Comparison of ENCODE assay signal across 1 cellular context in the genomic region with DNA sequence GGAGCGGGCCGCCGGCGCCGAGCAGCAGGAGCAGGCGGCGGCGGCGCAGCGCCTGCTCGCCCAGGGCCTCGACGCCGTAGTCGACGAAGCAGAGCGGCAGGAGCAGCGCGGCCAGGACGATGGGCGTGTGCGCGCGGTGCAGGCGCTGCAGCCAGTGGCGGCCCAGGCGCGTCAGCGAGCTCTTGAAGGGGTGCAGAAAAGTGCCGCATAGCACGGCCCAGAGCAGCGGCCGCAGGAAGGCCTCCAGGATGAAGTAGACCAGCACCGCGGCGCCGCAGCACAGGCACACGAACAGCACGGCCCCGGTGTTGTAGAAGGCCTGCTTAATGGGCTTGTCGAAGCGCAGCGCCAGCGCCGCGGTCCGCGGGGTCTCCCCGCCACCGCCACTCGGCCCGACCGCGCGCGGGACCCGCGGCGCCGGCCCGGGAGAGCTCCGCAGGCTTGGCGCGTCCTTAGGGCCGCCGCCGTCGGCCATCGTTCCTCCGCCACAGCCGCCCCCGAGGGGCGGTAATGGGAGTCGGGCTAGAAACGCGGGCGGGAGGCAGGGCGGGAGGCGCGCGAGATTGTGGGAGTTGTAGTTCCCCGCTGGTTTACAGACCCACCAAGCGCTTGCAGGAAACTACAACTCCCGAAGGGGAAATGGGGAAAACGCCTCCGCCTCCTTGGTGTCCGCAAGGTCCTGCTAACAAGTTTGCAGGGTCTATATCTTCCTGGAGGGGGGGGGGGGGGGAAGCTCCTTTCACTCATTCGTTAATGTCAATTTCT.
TF ChIP-seq lines count a peak whose summit lies in the region.

A gene (minus strand): TSS at position 509 of the 765 bp plus-strand sequence. CDS start 34 bp downstream, at position 475.

TF ChIP-seq in HepG2, 621 proteins besides CTCF, POLR2A, EP300 and RAD21 (continued from another document and continues in another):
- TF ChIP-seq, protein P1, sequence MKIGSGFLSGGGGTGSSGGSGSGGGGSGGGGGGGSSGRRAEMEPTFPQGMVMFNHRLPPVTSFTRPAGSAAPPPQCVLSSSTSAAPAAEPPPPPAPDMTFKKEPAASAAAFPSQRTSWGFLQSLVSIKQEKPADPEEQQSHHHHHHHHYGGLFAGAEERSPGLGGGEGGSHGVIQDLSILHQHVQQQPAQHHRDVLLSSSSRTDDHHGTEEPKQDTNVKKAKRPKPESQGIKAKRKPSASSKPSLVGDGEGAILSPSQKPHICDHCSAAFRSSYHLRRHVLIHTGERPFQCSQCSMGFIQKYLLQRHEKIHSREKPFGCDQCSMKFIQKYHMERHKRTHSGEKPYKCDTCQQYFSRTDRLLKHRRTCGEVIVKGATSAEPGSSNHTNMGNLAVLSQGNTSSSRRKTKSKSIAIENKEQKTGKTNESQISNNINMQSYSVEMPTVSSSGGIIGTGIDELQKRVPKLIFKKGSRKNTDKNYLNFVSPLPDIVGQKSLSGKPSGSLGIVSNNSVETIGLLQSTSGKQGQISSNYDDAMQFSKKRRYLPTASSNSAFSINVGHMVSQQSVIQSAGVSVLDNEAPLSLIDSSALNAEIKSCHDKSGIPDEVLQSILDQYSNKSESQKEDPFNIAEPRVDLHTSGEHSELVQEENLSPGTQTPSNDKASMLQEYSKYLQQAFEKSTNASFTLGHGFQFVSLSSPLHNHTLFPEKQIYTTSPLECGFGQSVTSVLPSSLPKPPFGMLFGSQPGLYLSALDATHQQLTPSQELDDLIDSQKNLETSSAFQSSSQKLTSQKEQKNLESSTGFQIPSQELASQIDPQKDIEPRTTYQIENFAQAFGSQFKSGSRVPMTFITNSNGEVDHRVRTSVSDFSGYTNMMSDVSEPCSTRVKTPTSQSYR (CRISPR knock-in tag; IDR thresholded peaks at IDR 0.05; ENCODE audit: borderline replicate concordance): no peak; the same call in 1 of the 2 replicates
- 0 out of 2 replicates have a peak, but pooled peaks have one; percentile 34 for TF ChIP-seq HOXA5 (CRISPR knock-in tag; IDR thresholded peaks at IDR 0.05)
- no peak for TF ChIP-seq ZNF292 (CRISPR knock-in tag; IDR thresholded peaks at IDR 0.05; ENCODE audit: borderline replicate concordance, low read depth)
- no peak; the same call in 1 of the 2 replicates for TF ChIP-seq HDAC1 (CRISPR knock-in tag; IDR thresholded peaks at IDR 0.05)
- TF ChIP-seq NPAS2 (CRISPR knock-in tag; IDR thresholded peaks at IDR 0.05; ENCODE audit: borderline replicate concordance): no peak
- TF ChIP-seq, protein P2, sequence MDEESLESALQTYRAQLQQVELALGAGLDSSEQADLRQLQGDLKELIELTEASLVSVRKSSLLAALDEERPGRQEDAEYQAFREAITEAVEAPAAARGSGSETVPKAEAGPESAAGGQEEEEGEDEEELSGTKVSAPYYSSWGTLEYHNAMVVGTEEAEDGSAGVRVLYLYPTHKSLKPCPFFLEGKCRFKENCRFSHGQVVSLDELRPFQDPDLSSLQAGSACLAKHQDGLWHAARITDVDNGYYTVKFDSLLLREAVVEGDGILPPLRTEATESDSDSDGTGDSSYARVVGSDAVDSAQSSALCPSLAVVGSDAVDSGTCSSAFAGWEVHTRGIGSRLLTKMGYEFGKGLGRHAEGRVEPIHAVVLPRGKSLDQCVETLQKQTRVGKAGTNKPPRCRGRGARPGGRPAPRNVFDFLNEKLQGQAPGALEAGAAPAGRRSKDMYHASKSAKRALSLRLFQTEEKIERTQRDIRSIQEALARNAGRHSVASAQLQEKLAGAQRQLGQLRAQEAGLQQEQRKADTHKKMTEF (CRISPR knock-in tag; IDR thresholded peaks at IDR 0.05): 0 out of 2 replicates have a peak, but pooled peaks have one; percentile 36
- peak; percentile 77 for TF ChIP-seq TBL1XR1 (IDR thresholded peaks at IDR 0.05; ENCODE audit: borderline replicate concordance, low read length, partially characterized antibody)
- TF ChIP-seq ZNF563 (CRISPR knock-in tag; IDR thresholded peaks at IDR 0.05): peak; percentile 69; the same call in 1 of the 2 replicates
- TF ChIP-seq, protein P3, sequence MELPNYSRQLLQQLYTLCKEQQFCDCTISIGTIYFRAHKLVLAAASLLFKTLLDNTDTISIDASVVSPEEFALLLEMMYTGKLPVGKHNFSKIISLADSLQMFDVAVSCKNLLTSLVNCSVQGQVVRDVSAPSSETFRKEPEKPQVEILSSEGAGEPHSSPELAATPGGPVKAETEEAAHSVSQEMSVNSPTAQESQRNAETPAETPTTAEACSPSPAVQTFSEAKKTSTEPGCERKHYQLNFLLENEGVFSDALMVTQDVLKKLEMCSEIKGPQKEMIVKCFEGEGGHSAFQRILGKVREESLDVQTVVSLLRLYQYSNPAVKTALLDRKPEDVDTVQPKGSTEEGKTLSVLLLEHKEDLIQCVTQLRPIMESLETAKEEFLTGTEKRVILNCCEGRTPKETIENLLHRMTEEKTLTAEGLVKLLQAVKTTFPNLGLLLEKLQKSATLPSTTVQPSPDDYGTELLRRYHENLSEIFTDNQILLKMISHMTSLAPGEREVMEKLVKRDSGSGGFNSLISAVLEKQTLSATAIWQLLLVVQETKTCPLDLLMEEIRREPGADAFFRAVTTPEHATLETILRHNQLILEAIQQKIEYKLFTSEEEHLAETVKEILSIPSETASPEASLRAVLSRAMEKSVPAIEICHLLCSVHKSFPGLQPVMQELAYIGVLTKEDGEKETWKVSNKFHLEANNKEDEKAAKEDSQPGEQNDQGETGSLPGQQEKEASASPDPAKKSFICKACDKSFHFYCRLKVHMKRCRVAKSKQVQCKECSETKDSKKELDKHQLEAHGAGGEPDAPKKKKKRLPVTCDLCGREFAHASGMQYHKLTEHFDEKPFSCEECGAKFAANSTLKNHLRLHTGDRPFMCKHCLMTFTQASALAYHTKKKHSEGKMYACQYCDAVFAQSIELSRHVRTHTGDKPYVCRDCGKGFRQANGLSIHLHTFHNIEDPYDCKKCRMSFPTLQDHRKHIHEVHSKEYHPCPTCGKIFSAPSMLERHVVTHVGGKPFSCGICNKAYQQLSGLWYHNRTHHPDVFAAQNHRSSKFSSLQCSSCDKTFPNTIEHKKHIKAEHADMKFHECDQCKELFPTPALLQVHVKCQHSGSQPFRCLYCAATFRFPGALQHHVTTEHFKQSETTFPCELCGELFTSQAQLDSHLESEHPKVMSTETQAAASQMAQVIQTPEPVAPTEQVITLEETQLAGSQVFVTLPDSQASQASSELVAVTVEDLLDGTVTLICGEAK (IDR thresholded peaks at IDR 0.05): no peak
- TF ChIP-seq, protein P3 (CRISPR knock-in tag; IDR thresholded peaks at IDR 0.05): 0 out of 2 replicates have a peak, but pooled peaks have one; percentile 9
- TF ChIP-seq TBX2 (CRISPR knock-in tag; IDR thresholded peaks at IDR 0.05; ENCODE audit: borderline replicate concordance): peak; percentile 59; the same call in 1 of the 2 replicates
- TF ChIP-seq ZNF34 (CRISPR knock-in tag; IDR thresholded peaks at IDR 0.05; ENCODE audit: borderline replicate concordance): no peak
- no peak for TF ChIP-seq KAT2B (IDR thresholded peaks at IDR 0.05; ENCODE audit: borderline replicate concordance, low read depth, low read length)
- peak; percentile 45; the same call in 1 of the 2 replicates for TF ChIP-seq ETV5 (CRISPR knock-in tag; IDR thresholded peaks at IDR 0.05; ENCODE audit: borderline replicate concordance)
- no peak for TF ChIP-seq DPF2 (CRISPR knock-in tag; IDR thresholded peaks at IDR 0.05; ENCODE audit: borderline replicate concordance, low read depth)
- TF ChIP-seq PLRG1 (conservative IDR thresholded peaks at IDR 0.05): no peak
- TF ChIP-seq POGZ (CRISPR knock-in tag; IDR thresholded peaks at IDR 0.05): peak; percentile 59; the same call in 1 of the 2 replicates
- TF ChIP-seq, protein P4, sequence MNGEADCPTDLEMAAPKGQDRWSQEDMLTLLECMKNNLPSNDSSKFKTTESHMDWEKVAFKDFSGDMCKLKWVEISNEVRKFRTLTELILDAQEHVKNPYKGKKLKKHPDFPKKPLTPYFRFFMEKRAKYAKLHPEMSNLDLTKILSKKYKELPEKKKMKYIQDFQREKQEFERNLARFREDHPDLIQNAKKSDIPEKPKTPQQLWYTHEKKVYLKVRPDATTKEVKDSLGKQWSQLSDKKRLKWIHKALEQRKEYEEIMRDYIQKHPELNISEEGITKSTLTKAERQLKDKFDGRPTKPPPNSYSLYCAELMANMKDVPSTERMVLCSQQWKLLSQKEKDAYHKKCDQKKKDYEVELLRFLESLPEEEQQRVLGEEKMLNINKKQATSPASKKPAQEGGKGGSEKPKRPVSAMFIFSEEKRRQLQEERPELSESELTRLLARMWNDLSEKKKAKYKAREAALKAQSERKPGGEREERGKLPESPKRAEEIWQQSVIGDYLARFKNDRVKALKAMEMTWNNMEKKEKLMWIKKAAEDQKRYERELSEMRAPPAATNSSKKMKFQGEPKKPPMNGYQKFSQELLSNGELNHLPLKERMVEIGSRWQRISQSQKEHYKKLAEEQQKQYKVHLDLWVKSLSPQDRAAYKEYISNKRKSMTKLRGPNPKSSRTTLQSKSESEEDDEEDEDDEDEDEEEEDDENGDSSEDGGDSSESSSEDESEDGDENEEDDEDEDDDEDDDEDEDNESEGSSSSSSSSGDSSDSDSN (CRISPR knock-in tag; IDR thresholded peaks at IDR 0.05): peak; percentile 62
- TF ChIP-seq, protein P5, sequence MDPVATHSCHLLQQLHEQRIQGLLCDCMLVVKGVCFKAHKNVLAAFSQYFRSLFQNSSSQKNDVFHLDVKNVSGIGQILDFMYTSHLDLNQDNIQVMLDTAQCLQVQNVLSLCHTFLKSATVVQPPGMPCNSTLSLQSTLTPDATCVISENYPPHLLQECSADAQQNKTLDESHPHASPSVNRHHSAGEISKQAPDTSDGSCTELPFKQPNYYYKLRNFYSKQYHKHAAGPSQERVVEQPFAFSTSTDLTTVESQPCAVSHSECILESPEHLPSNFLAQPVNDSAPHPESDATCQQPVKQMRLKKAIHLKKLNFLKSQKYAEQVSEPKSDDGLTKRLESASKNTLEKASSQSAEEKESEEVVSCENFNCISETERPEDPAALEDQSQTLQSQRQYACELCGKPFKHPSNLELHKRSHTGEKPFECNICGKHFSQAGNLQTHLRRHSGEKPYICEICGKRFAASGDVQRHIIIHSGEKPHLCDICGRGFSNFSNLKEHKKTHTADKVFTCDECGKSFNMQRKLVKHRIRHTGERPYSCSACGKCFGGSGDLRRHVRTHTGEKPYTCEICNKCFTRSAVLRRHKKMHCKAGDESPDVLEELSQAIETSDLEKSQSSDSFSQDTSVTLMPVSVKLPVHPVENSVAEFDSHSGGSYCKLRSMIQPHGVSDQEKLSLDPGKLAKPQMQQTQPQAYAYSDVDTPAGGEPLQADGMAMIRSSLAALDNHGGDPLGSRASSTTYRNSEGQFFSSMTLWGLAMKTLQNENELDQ (CRISPR knock-in tag; IDR thresholded peaks at IDR 0.05; ENCODE audit: borderline replicate concordance): no peak
- TF ChIP-seq, protein P6, sequence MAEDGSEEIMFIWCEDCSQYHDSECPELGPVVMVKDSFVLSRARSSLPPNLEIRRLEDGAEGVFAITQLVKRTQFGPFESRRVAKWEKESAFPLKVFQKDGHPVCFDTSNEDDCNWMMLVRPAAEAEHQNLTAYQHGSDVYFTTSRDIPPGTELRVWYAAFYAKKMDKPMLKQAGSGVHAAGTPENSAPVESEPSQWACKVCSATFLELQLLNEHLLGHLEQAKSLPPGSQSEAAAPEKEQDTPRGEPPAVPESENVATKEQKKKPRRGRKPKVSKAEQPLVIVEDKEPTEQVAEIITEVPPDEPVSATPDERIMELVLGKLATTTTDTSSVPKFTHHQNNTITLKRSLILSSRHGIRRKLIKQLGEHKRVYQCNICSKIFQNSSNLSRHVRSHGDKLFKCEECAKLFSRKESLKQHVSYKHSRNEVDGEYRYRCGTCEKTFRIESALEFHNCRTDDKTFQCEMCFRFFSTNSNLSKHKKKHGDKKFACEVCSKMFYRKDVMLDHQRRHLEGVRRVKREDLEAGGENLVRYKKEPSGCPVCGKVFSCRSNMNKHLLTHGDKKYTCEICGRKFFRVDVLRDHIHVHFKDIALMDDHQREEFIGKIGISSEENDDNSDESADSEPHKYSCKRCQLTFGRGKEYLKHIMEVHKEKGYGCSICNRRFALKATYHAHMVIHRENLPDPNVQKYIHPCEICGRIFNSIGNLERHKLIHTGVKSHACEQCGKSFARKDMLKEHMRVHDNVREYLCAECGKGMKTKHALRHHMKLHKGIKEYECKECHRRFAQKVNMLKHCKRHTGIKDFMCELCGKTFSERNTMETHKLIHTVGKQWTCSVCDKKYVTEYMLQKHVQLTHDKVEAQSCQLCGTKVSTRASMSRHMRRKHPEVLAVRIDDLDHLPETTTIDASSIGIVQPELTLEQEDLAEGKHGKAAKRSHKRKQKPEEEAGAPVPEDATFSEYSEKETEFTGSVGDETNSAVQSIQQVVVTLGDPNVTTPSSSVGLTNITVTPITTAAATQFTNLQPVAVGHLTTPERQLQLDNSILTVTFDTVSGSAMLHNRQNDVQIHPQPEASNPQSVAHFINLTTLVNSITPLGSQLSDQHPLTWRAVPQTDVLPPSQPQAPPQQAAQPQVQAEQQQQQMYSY (CRISPR knock-in tag; IDR thresholded peaks at IDR 0.05): no peak
- no peak for TF ChIP-seq ZSCAN30 (CRISPR knock-in tag; IDR thresholded peaks at IDR 0.05)
- TF ChIP-seq, protein P7, sequence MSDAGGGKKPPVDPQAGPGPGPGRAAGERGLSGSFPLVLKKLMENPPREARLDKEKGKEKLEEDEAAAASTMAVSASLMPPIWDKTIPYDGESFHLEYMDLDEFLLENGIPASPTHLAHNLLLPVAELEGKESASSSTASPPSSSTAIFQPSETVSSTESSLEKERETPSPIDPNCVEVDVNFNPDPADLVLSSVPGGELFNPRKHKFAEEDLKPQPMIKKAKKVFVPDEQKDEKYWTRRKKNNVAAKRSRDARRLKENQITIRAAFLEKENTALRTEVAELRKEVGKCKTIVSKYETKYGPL (CRISPR knock-in tag; IDR thresholded peaks at IDR 0.05): no peak
